Comparison of ENCODE assay signal across 21 cellular contexts in genomic region chr7:152865011-152865410, GRCh38.
DNase-seq lines count a peak whose midpoint lies in the region; ATAC-seq and TF ChIP-seq lines count a peak whose summit lies in the region.
"Had no signal": no experiment of that assay in that cellular context is flagged by ENCODE, and none has a peak within 500 bp of the region (broad histone marks: within the 10 kb centered on the region; RNA-seq: fewer than 3 reads in every experiment).

No MANE protein-coding gene starts in this region.

- no peak for ATAC-seq in GM19467 (IDR thresholded peaks at IDR 0.05; ENCODE audit: unreplicated experiment)
- ATAC-seq: A549 had no signal

- no peak overlapping the region for H3K4me3 Mint-ChIP-seq in activated naive CD8-positive, alpha-beta T cell treated with anti-CD3 and anti-CD28 coated beads for 36 hours
- H3K4me3 Mint-ChIP-seq: CD14-positive monocyte; CD4-positive, alpha-beta T cell; CD8-positive, alpha-beta memory T cell; HFFc6 had no signal

- no peaks in the 10 kb centered on the region for H3K79me2 ChIP-seq in osteoblast (ENCODE audit: insufficient read depth, low read length)

- DNase-seq in activated effector memory CD4-positive, alpha-beta T cell treated with anti-CD3 and anti-CD28 coated beads, Interleukin-2, amount 50 U/mL, for 16 hours, result peak; percentile 47
- no peak for DNase-seq in activated effector memory CD4-positive, alpha-beta T cell treated with Interleukin-2 at 50 U/mL for 16 hours
- DNase-seq in H7 (peak; percentile 12), osteoblast (ENCODE audit: insufficient read length, low spot score, missing footprints) (peak; percentile 81), SW 1271 (lab: John Stamatoyannopoulos, UW) (no peak)
- no peak for DNase-seq in activated naive CD8-positive, alpha-beta T cell treated with anti-CD3 and anti-CD28 coated beads for 36 hours
- DNase-seq: 8988T; ACHN; AML-193; BE2C; CD4-positive, alpha-beta T cell; CD8-positive, alpha-beta memory T cell; DMS153; DND-41; GM23248; HFFc6 had no signal

- H3K9me3 ChIP-seq in osteoblast (ENCODE audit: low read depth, low read length), result no peaks in the 10 kb centered on the region
- H3K9me3 ChIP-seq: A549, BE2C, HAP-1 had no signal

- no peaks in the 10 kb centered on the region for H3K27me3 ChIP-seq in H7 (ENCODE audit: control insufficient read depth, insufficient read depth, low read length)
- no peaks in the 10 kb centered on the region for H3K27me3 ChIP-seq in osteoblast (ENCODE audit: insufficient read depth, low read length)
- H3K27me3 ChIP-seq: BE2C; BLaER1 treated with 17β-estradiol and CSF1 and Interleukin-3, amounts not matched to agents 10 nM and 100 nM had no signal

- H3K27me3 Mint-ChIP-seq in activated naive CD8-positive, alpha-beta T cell treated with anti-CD3 and anti-CD28 coated beads for 36 hours, result no peaks in the 10 kb centered on the region
- H3K27me3 Mint-ChIP-seq: CD4-positive, alpha-beta T cell; CD8-positive, alpha-beta memory T cell had no signal

- no peaks in the 10 kb centered on the region for H3K4me1 ChIP-seq in osteoblast (ENCODE audit: insufficient read depth, low read length)
- H3K4me1 ChIP-seq: A549, BE2C, HAP-1 had no signal

- no peak overlapping the region for H2AFZ ChIP-seq in osteoblast (ENCODE audit: low read length)
- H2AFZ ChIP-seq: GM23248 had no signal

- H3K4me1 Mint-ChIP-seq in activated naive CD8-positive, alpha-beta T cell treated with anti-CD3 and anti-CD28 coated beads for 36 hours, result peaks cover 3% of the 10 kb centered on the region
- H3K4me1 Mint-ChIP-seq: CD8-positive, alpha-beta memory T cell had no signal

- H3K36me3 Mint-ChIP-seq in activated naive CD8-positive, alpha-beta T cell treated with anti-CD3 and anti-CD28 coated beads for 36 hours, result peaks cover 10% of the 10 kb centered on the region
- H3K36me3 Mint-ChIP-seq: CD14-positive monocyte had no signal

- no peaks in the 10 kb centered on the region for H3K9me3 Mint-ChIP-seq in activated naive CD8-positive, alpha-beta T cell treated with anti-CD3 and anti-CD28 coated beads for 36 hours
- H3K9me3 Mint-ChIP-seq: CD4-positive, alpha-beta T cell; CD8-positive, alpha-beta memory T cell; HFFc6 had no signal

- H3K27ac ChIP-seq in osteoblast (ENCODE audit: low read depth, low read length), result no peak overlapping the region
- H3K27ac ChIP-seq: A549; BLaER1 treated with 17β-estradiol and CSF1 and Interleukin-3, amounts not matched to agents 10 nM and 100 nM; GM23248 had no signal

- no peak overlapping the region for H3K4me2 ChIP-seq in osteoblast (ENCODE audit: insufficient read depth, low read length)
- H3K4me2 ChIP-seq: A549; BLaER1 treated with 17β-estradiol and CSF1 and Interleukin-3, amounts not matched to agents 10 nM and 100 nM had no signal

- H4K20me1 ChIP-seq in osteoblast (ENCODE audit: insufficient read depth, low read length), result no peaks in the 10 kb centered on the region
- H4K20me1 ChIP-seq: BLaER1 treated with 17β-estradiol and CSF1 and Interleukin-3, amounts not matched to agents 10 nM and 100 nM had no signal

- no peak overlapping the region for H3K27ac Mint-ChIP-seq in activated naive CD8-positive, alpha-beta T cell treated with anti-CD3 and anti-CD28 coated beads for 36 hours
- H3K27ac Mint-ChIP-seq: CD14-positive monocyte; CD4-positive, alpha-beta T cell; HFFc6 had no signal

- H3K36me3 ChIP-seq in H7 (replicated peaks; ENCODE audit: control insufficient read depth, insufficient read depth, low read length), result no peaks in the 10 kb centered on the region; the same call in none of the 2 replicates
- H3K36me3 ChIP-seq in osteoblast (ENCODE audit: insufficient read depth, low read length), result no peaks in the 10 kb centered on the region
- H3K36me3 ChIP-seq: BLaER1 treated with 17β-estradiol and CSF1 and Interleukin-3, amounts not matched to agents 10 nM and 100 nM; HAP-1 had no signal

- TF ChIP-seq CTCF in osteoblast (IDR thresholded peaks at IDR 0.05; ENCODE audit: extremely low read depth, low read depth, low read length), result no peak

- H3K4me3 ChIP-seq in H7 (ENCODE audit: insufficient read depth, low read depth, low read length), result no peak overlapping the region
- no peak overlapping the region for H3K4me3 ChIP-seq in osteoblast (ENCODE audit: insufficient read depth, low read length)
- H3K4me3 ChIP-seq: A549; BLaER1 treated with 17β-estradiol and CSF1 and Interleukin-3, amounts not matched to agents 10 nM and 100 nM; GM23248; HAP-1 had no signal

Comparison
In these comparisons a context has a peak if more than half of its experiments do, and no peak if none do; other contexts are left out.
1. DNase-seq: peak in activated effector memory CD4-positive, alpha-beta T cell treated with anti-CD3 and anti-CD28 coated beads, Interleukin-2, amount 50 U/mL, for 16 hours (single experiment), H7 (single experiment) and osteoblast (single experiment); none in activated effector memory CD4-positive, alpha-beta T cell treated with Interleukin-2 at 50 U/mL for 16 hours (single experiment), activated naive CD8-positive, alpha-beta T cell treated with anti-CD3 and anti-CD28 coated beads for 36 hours (single experiment) and SW 1271 (0 of 2).